Comparison of ENCODE assay signal across 7 cellular contexts in genomic region chr2:238744951-238745350, GRCh38.
"Had no signal": no experiment of that assay in that cellular context is flagged by ENCODE, and none has a peak within 500 bp of the region (broad histone marks: within the 10 kb centered on the region; RNA-seq: fewer than 3 reads in every experiment).

No MANE protein-coding gene starts in this region.

- ATAC-seq: GM23338, HCT116, K562 had no signal

- H3K9me3 ChIP-seq: HAP-1 had no signal

- H3K36me3 ChIP-seq: HAP-1 had no signal

- H3K27ac Mint-ChIP-seq: GM23338, HFFc6 had no signal

- H3K4me3 ChIP-seq: GM23338, HAP-1, K562 had no signal

- DNase-seq: H7, HFFc6, IMR-90 had no signal

- H3K4me1 ChIP-seq: HAP-1 had no signal

- H3K4me1 Mint-ChIP-seq: GM23338 had no signal

- H3K4me3 Mint-ChIP-seq: GM23338, HFFc6 had no signal
